ENCODE assay signal across 9 cellular contexts in genomic region chr5:126003309-126003708, GRCh38.
DNase-seq lines count a peak whose midpoint lies in the region; ATAC-seq and TF ChIP-seq lines count a peak whose summit lies in the region.
"Had no signal": no experiment of that assay in that cellular context is flagged by ENCODE, and none has a peak within 500 bp of the region (broad histone marks: within the 10 kb centered on the region; RNA-seq: fewer than 3 reads in every experiment).

No MANE protein-coding gene starts in this region.

- ATAC-seq in GM18867 (IDR thresholded peaks at IDR 0.05; ENCODE audit: unreplicated experiment) (no peak), HG02642 (IDR thresholded peaks at IDR 0.05; ENCODE audit: poor library complexity, unreplicated experiment) (no peak)

- no peak overlapping the region for H3K9ac ChIP-seq in MM.1S (ENCODE audit: low read length)

- DNase-seq in GM12864 (ENCODE audit: low read depth), result peak; percentile 1
- peak; percentile 89 for DNase-seq in brain microvascular endothelial cell
- peak; percentile 2 to 3 for DNase-seq in hippocampal formation (lab: John Stamatoyannopoulos, UW)
- DNase-seq in stromal cell of bone marrow (ENCODE audit: low read depth), result peak; percentile 87
- no peak for DNase-seq in MM.1S
- no peak for DNase-seq in iPS-NIHi11 (ENCODE audit: low spot score)
- DNase-seq: activated B cell treated with CpG ODN at 0.5 μM for 24 hours had no signal

- no peak overlapping the region for H2AFZ ChIP-seq in MM.1S (ENCODE audit: low read length)

- H3K9me3 ChIP-seq in MM.1S (replicated peaks; ENCODE audit: insufficient read depth, low read length), result no peaks in the 10 kb centered on the region

- H3K4me1 ChIP-seq in MM.1S (ENCODE audit: low read length), result no peaks in the 10 kb centered on the region

- no peak overlapping the region for H3K4me3 ChIP-seq in GM12864 (ENCODE audit: low read depth, low read length)
- H3K4me3 ChIP-seq in brain microvascular endothelial cell (ENCODE audit: low read depth, low read length), result no peak overlapping the region
- no peak overlapping the region for H3K4me3 ChIP-seq in MM.1S (ENCODE audit: low read length)

- H4K20me1 ChIP-seq in MM.1S (ENCODE audit: insufficient read depth, low read length), result no peaks in the 10 kb centered on the region

- H3K9me2 ChIP-seq in MM.1S (replicated peaks; ENCODE audit: insufficient read depth, low read length), result no peaks in the 10 kb centered on the region

- no peaks in the 10 kb centered on the region for H3F3A ChIP-seq in MM.1S (ENCODE audit: insufficient read depth, low read length)

- no peaks in the 10 kb centered on the region for H3K79me2 ChIP-seq in MM.1S (ENCODE audit: low read length)

- H3K4me2 ChIP-seq in MM.1S (ENCODE audit: low read depth, low read length), result no peak overlapping the region

- TF ChIP-seq CTCF in GM12864 (IDR thresholded peaks at IDR 0.05; ENCODE audit: low read depth, low read length, missing control alignments) (no peak), brain microvascular endothelial cell (IDR thresholded peaks at IDR 0.05; ENCODE audit: low read depth, low read length, missing control alignments) (no peak), MM.1S (IDR thresholded peaks at IDR 0.05; ENCODE audit: low read length) (no peak)

- H3K27me3 ChIP-seq in brain microvascular endothelial cell (replicated peaks), result no peaks in the 10 kb centered on the region
- H3K27me3 ChIP-seq in MM.1S (replicated peaks; ENCODE audit: insufficient read depth, low read length), result no peaks in the 10 kb centered on the region

- in situ Hi-C loops in brain microvascular endothelial cell (cut with HindIII; ENCODE audit: low pct_ligation_motif_present, low sequenced_read_pairs), result no loop called here

- no peaks in the 10 kb centered on the region for H3K36me3 ChIP-seq in brain microvascular endothelial cell (replicated peaks)
- H3K36me3 ChIP-seq in MM.1S (replicated peaks; ENCODE audit: insufficient read depth, low read length), result no peaks in the 10 kb centered on the region

- peak overlapping the region; percentile 80 for H3K27ac ChIP-seq in brain microvascular endothelial cell
- H3K27ac ChIP-seq in MM.1S (ENCODE audit: low read length), result no peak overlapping the region

Comparison
In these comparisons a context has a peak if more than half of its experiments do, and no peak if none do; other contexts are left out.
1. DNase-seq: peak in GM12864 (single experiment), brain microvascular endothelial cell (single experiment), hippocampal formation (2 of 2) and stromal cell of bone marrow (single experiment); none in MM.1S (single experiment) and iPS-NIHi11 (single experiment).